Comparison of ENCODE assay signal across 1 cellular context in genomic region chr6:12293234-12293930, GRCh38.
TF ChIP-seq lines count a peak whose summit lies in the region.

No MANE protein-coding gene starts in this region.

TF ChIP-seq in A549, 52 proteins besides CTCF, POLR2A, EP300 and RAD21 (continued from another document):
- TF ChIP-seq REST (IDR thresholded peaks at IDR 0.05) (no peak), HDAC2 (IDR thresholded peaks at IDR 0.05) (no peak), CHD2 (IDR thresholded peaks at IDR 0.05; ENCODE audit: low read length, partially characterized antibody) (no peak), POLR2AphosphoS2 (conservative IDR thresholded peaks at IDR 0.05; ENCODE audit: low read length) (no peak), E2F6 (IDR thresholded peaks at IDR 0.05; ENCODE audit: borderline replicate concordance, low read depth) (no peak), MAFK (IDR thresholded peaks at IDR 0.05; ENCODE audit: partially characterized antibody) (no peak)
